Comparison of ENCODE assay signal across 7 cellular contexts in genomic region chr19:47713046-47714021, GRCh38. TPM values are rescaled to one million over a fixed set of nuclear protein-coding genes. Genes with fewer than 3 reads are reported as not detected.
DNase-seq lines count a peak whose midpoint lies in the region; TF ChIP-seq lines count a peak whose summit lies in the region.

A gene with protein sequence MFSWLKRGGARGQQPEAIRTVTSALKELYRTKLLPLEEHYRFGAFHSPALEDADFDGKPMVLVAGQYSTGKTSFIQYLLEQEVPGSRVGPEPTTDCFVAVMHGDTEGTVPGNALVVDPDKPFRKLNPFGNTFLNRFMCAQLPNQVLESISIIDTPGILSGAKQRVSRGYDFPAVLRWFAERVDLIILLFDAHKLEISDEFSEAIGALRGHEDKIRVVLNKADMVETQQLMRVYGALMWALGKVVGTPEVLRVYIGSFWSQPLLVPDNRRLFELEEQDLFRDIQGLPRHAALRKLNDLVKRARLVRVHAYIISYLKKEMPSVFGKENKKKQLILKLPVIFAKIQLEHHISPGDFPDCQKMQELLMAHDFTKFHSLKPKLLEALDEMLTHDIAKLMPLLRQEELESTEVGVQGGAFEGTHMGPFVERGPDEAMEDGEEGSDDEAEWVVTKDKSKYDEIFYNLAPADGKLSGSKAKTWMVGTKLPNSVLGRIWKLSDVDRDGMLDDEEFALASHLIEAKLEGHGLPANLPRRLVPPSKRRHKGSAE (plus strand): TSS chr19:47713422. CDS start chr19:47716613, 3,191 bp downstream.

- CTCF ChIA-PET in RWPE1 (lab: Yijun Ruan, JAX): interaction anchor here (0.5 to 3.0 kb wide), 23 partner anchors 10 to 488 kb away, joined by 3 to 59 read pairs (median 5); partner anchors contain the start of gene NOP53

- peaks cover 14% of the 10 kb centered on the region for H3K36me3 ChIP-seq in right atrium auricular region

- POLR2A ChIA-PET in RWPE1 (lab: Yijun Ruan, JAX; ENCODE audit: low non-redundant PET): interaction anchor here (0.6 to 1.6 kb wide), 3 partner anchors 19 to 41 kb away, joined by 3 to 6 read pairs (median 4); no protein-coding TSS in a partner anchor

- H3K9me3 ChIP-seq in right atrium auricular region: peaks cover 0 to 6% of the 10 kb centered on the region in 2 donors

- TF ChIP-seq CTCF in RWPE1 (conservative IDR thresholded peaks at IDR 0.05; ENCODE audit: low read depth): peak; percentile 89
- TF ChIP-seq CTCF in right atrium auricular region (IDR thresholded peaks at IDR 0.05): peak; percentile 82 to 97

- peak within 1 kb of the TSS; percentile 99 for H3K27ac ChIP-seq in RWPE1
- peak within 1 kb of the TSS; percentile 46 for H3K27ac ChIP-seq in angular gyrus (ENCODE audit: low read depth, low read length)
- H3K27ac ChIP-seq in right atrium auricular region: peak within 1 kb of the TSS; percentile 89 to 91

- no peaks in the 10 kb centered on the region for H3K27me3 ChIP-seq in right atrium auricular region

- peak within 1 kb of the TSS; percentile 71 to 79 for H3K4me3 ChIP-seq in right atrium auricular region

- peaks cover 0 to 46% of the 10 kb centered on the region in 2 donors for H3K4me1 ChIP-seq in right atrium auricular region

- peak; percentile 48 for DNase-seq in H4 (ENCODE audit: low spot score)
- DNase-seq in RWPE1 (ENCODE audit: low spot score): peak; percentile 76
- DNase-seq in right atrium auricular region (ENCODE audit: low spot score): peak; percentile 72
- DNase-seq in renal cortical epithelial cell (ENCODE audit: low read depth): no peak
- no peak for DNase-seq in NCI-H187 (lab: John Stamatoyannopoulos, UW)
- no peak for DNase-seq in Ammon's horn (ENCODE audit: low spot score)

RNA-seq across cellular contexts. Expression of the gene that starts here (rescaled TPM):
- total RNA-seq in H4 (2014; rRNA removed; shearing (Covaris generic)): 16.9 and 19.9 TPM in 2 replicates
- total RNA-seq in right atrium auricular region (10 to 100 TPM; 44.9 to 70.3 TPM), renal cortical epithelial cell (43.9 and 172 TPM in 2 replicates)

Comparison
In these comparisons a context has a peak if more than half of its experiments do, and no peak if none do; other contexts are left out.
1. DNase-seq: peak in H4 (single experiment), RWPE1 (single experiment) and right atrium auricular region (single experiment); none in renal cortical epithelial cell (single experiment), NCI-H187 (0 of 2) and Ammon's horn (single experiment).
2. H3K27ac ChIP-seq: peak in every context shown above with its lines; median percentile 99 in RWPE1; 90 in right atrium auricular region; 46 in angular gyrus.